Comparison of ENCODE assay signal across 18 cellular contexts in genomic region chr5:66967102-66967501, GRCh38.
DNase-seq lines count a peak whose midpoint lies in the region; TF ChIP-seq lines count a peak whose summit lies in the region.
"Had no signal": no experiment of that assay in that cellular context is flagged by ENCODE, and none has a peak within 500 bp of the region (broad histone marks: within the 10 kb centered on the region; RNA-seq: fewer than 3 reads in every experiment).

No MANE protein-coding gene starts in this region.

- H3F3A ChIP-seq in neural progenitor cell (ENCODE audit: low read depth), result peaks cover 7% of the 10 kb centered on the region

- H3K79me2 ChIP-seq in fibroblast of lung (ENCODE audit: control insufficient read depth, insufficient read depth, low read length), result no peaks in the 10 kb centered on the region
- H3K79me2 ChIP-seq in neural progenitor cell (ENCODE audit: low read depth), result no peaks in the 10 kb centered on the region

- no peak overlapping the region for H3K4me3 Mint-ChIP-seq in neural progenitor cell

- no peak overlapping the region for H3K27ac Mint-ChIP-seq in neural progenitor cell

- H2AFZ ChIP-seq in fibroblast of lung (ENCODE audit: low read length), result no peak overlapping the region
- H2AFZ ChIP-seq in neural progenitor cell (replicated peaks), result no peak overlapping the region

- no peaks in the 10 kb centered on the region for H3K4me1 ChIP-seq in fibroblast of lung (ENCODE audit: control insufficient read depth, extremely low read depth, insufficient read depth, low read length)
- H3K4me1 ChIP-seq in neural progenitor cell, result peaks cover 7% of the 10 kb centered on the region
- H3K4me1 ChIP-seq: BLaER1, breast epithelium had no signal

- H3K27ac ChIP-seq in fibroblast of lung (ENCODE audit: insufficient read depth, low read length) (no peak overlapping the region), neural progenitor cell (no peak overlapping the region)
- H3K27ac ChIP-seq: BLaER1, breast epithelium had no signal

- H4K20me1 ChIP-seq in fibroblast of lung (ENCODE audit: control insufficient read depth, extremely low read depth, insufficient read depth, low read length) (no peaks in the 10 kb centered on the region), neural progenitor cell (ENCODE audit: low read depth) (no peaks in the 10 kb centered on the region)
- H4K20me1 ChIP-seq: BLaER1 had no signal

- H3K9ac ChIP-seq in fibroblast of lung (ENCODE audit: insufficient read depth, low read length) (no peak overlapping the region), neural progenitor cell (no peak overlapping the region)
- H3K9ac ChIP-seq: BLaER1 had no signal

- H3K4me2 ChIP-seq in fibroblast of lung (ENCODE audit: extremely low read depth, insufficient read depth, low read length) (no peak overlapping the region), neural progenitor cell (no peak overlapping the region)
- H3K4me2 ChIP-seq: BLaER1 had no signal

- peaks cover 2% of the 10 kb centered on the region for H3K27me3 Mint-ChIP-seq in neural progenitor cell (ENCODE audit: insufficient read depth, low read depth)

- H3K36me3 ChIP-seq in fibroblast of lung (ENCODE audit: control insufficient read depth, insufficient read depth, low read length) (no peaks in the 10 kb centered on the region), neural progenitor cell (no peaks in the 10 kb centered on the region)
- H3K36me3 ChIP-seq: BLaER1, breast epithelium, stomach had no signal

- H3K27me3 ChIP-seq in fibroblast of lung (ENCODE audit: control insufficient read depth, insufficient read depth, low read length) (no peaks in the 10 kb centered on the region), neural progenitor cell (no peaks in the 10 kb centered on the region)
- H3K27me3 ChIP-seq: BLaER1, breast epithelium, stomach had no signal

- TF ChIP-seq CTCF in fibroblast of lung (conservative IDR thresholded peaks at IDR 0.05 in 1 of 2, IDR thresholded peaks at IDR 0.05 in 1 of 2; ENCODE audit: low read depth in 1 of 2, low read length in 2 of 2), result no peak
- no peak for TF ChIP-seq CTCF in neural progenitor cell (IDR thresholded peaks at IDR 0.05)

- no peaks in the 10 kb centered on the region for H3K36me3 Mint-ChIP-seq in neural progenitor cell

- peak; percentile 60 for DNase-seq in GM03348 (ENCODE audit: low spot score)
- peak; percentile 83 for DNase-seq in RPMI7951 (ENCODE audit: low read depth)
- DNase-seq in fibroblast of lung (ENCODE audit: low read depth in 2 of 2), result peak; percentile 65 to 87
- DNase-seq in myocyte (ENCODE audit: low read depth), result peak; percentile 32
- no peak for DNase-seq in stimulated activated CD4-positive, alpha-beta T cell treated with anti-CD3 and anti-CD28 coated beads, Interleukin-4, amount 100 ng/mL, for 1 hour
- DNase-seq in NCI-H1694 treated with DMSO at 0.1 percent for 48 hours (lab: John Stamatoyannopoulos, UW), result no peak
- DNase-seq in neural progenitor cell (ENCODE audit: low spot score), result no peak
- DNase-seq: activated CD4-positive, CD25-positive, alpha-beta regulatory T cell treated with anti-CD3 and anti-CD28 coated beads, Interleukin-2, amount 50 U/mL, for 72 hours; activated naive CD4-positive, alpha-beta T cell treated with anti-CD3 and anti-CD28 coated beads, Interleukin-2, amount 50 U/mL, for 16 hours; activated T-cell treated with anti-CD3 and anti-CD28 coated beads, Interleukin-2, amount 50 U/mL, for 48 hours; GDM1; NCI-H1930; T-helper 9 cell; trophoblast cell had no signal

- H3K4me1 Mint-ChIP-seq in neural progenitor cell, result peaks cover 14% of the 10 kb centered on the region

- no peak overlapping the region for H3K4me3 ChIP-seq in fibroblast of lung (replicated peaks in 1 of 4; ENCODE audit: control extremely low read depth in 1 of 4, insufficient read depth in 1 of 4, low read depth in 3 of 4, low read length in 4 of 4)
- H3K4me3 ChIP-seq in neural progenitor cell, result no peak overlapping the region
- H3K4me3 ChIP-seq: BLaER1, breast epithelium, GM12878, stomach had no signal

- no peaks in the 10 kb centered on the region for H3K9me3 Mint-ChIP-seq in neural progenitor cell

- H3K9me3 ChIP-seq in fibroblast of lung (ENCODE audit: control insufficient read depth, insufficient read depth, low read depth, low read length), result no peaks in the 10 kb centered on the region
- no peaks in the 10 kb centered on the region for H3K9me3 ChIP-seq in neural progenitor cell (ENCODE audit: low read depth)
- H3K9me3 ChIP-seq: BLaER1, breast epithelium, stomach had no signal

Comparison
In these comparisons a context has a peak if more than half of its experiments do, and no peak if none do; other contexts are left out.
1. DNase-seq: peak in GM03348 (single experiment), RPMI7951 (single experiment), fibroblast of lung (2 of 2) and myocyte (single experiment); none in stimulated activated CD4-positive, alpha-beta T cell treated with anti-CD3 and anti-CD28 coated beads, Interleukin-4, amount 100 ng/mL, for 1 hour (single experiment), NCI-H1694 treated with DMSO at 0.1 percent for 48 hours (single experiment) and neural progenitor cell (single experiment).